ENCODE assay signal across 12 cellular contexts in the genomic region with DNA sequence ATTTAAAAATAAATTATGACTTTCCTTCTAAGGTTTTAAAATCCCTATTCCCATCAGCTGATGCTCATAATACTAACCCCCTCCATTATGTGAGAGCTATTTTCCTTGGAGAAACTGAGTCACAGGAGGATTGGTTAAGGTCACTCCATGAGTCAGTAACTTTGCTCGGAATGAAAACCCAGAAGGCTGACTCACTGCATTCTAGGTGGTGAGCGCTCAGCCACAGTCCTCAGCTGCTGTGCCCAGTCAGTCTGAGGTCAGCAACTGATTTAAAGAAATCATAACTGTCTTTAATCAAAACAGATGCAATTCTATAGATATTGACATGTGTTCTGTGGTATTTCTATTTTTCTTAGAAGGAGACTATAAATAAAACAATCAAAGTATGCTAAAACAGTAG.
DNase-seq lines count a peak whose midpoint lies in the region; ATAC-seq and TF ChIP-seq lines count a peak whose summit lies in the region.
"Had no signal": no experiment of that assay in that cellular context is flagged by ENCODE, and none has a peak within 500 bp of the region (broad histone marks: within the 10 kb centered on the region; RNA-seq: fewer than 3 reads in every experiment).

No MANE protein-coding gene starts in this region.

- H3K27ac Mint-ChIP-seq in naive thymus-derived CD4-positive, alpha-beta T cell: no peak overlapping the region

- CTCF ChIA-PET in naive thymus-derived CD4-positive, alpha-beta T cell (lab: Charles Lee): no interaction called here

- H3K9me3 ChIP-seq in naive thymus-derived CD4-positive, alpha-beta T cell (ENCODE audit: control insufficient read depth in 2 of 3, low read length in 3 of 3): peaks cover 0 to 4% (median 0%) of the 10 kb centered on the region in 3 experiments
- H3K9me3 ChIP-seq: colonic mucosa had no signal

- H3K27me3 Mint-ChIP-seq in naive thymus-derived CD4-positive, alpha-beta T cell: no peaks in the 10 kb centered on the region

- TF ChIP-seq CTCF in AG10803 (conservative IDR thresholded peaks at IDR 0.05; ENCODE audit: low read length) (no peak), brain microvascular endothelial cell (IDR thresholded peaks at IDR 0.05; ENCODE audit: low read depth, low read length, missing control alignments) (no peak)

- H3K4me1 ChIP-seq in naive thymus-derived CD4-positive, alpha-beta T cell (ENCODE audit: control insufficient read depth in 2 of 2, insufficient read depth in 2 of 2, low read length in 2 of 2): no peaks in the 10 kb centered on the region
- H3K4me1 ChIP-seq: colonic mucosa had no signal

- POLR2A ChIA-PET in naive thymus-derived CD4-positive, alpha-beta T cell (lab: Charles Lee): no interaction called here

- ATAC-seq in left ventricle myocardium superior: no peak
- ATAC-seq in naive thymus-derived CD4-positive, alpha-beta T cell: no peak

- in situ Hi-C loops in brain microvascular endothelial cell (cut with HindIII; ENCODE audit: low pct_ligation_motif_present, low sequenced_read_pairs): no loop called here

- no peaks in the 10 kb centered on the region for H3K36me3 ChIP-seq in brain microvascular endothelial cell (replicated peaks)
- H3K36me3 ChIP-seq in naive thymus-derived CD4-positive, alpha-beta T cell (ENCODE audit: control insufficient read depth in 2 of 3, insufficient read depth in 3 of 3, low read length in 3 of 3): no peaks in the 10 kb centered on the region
- H3K36me3 ChIP-seq: colonic mucosa had no signal

- intact Hi-C loops in left ventricle myocardium superior (cut with micrococcal nuclease): no loop called here
- intact Hi-C loops in naive thymus-derived CD4-positive, alpha-beta T cell (cut with micrococcal nuclease): no loop called here

- H3K36me3 Mint-ChIP-seq in naive thymus-derived CD4-positive, alpha-beta T cell: peaks cover 0 to 4% (median 0%) of the 10 kb centered on the region in 5 donors

- peaks cover 3 to 14% (median 6%) of the 10 kb centered on the region in 11 donors for H3K9me3 Mint-ChIP-seq in naive thymus-derived CD4-positive, alpha-beta T cell

- H3K4me3 ChIP-seq in AG10803 (ENCODE audit: low read length) (no peak overlapping the region), brain microvascular endothelial cell (ENCODE audit: low read depth, low read length) (no peak overlapping the region)
- H3K4me3 ChIP-seq in naive thymus-derived CD4-positive, alpha-beta T cell (ENCODE audit: low read length): no peak overlapping the region
- H3K4me3 ChIP-seq: colonic mucosa had no signal

- DNase-seq in AG10803 (ENCODE audit: low read depth): peak; percentile 91
- peak; percentile 98 for DNase-seq in LHCN-M2 (ENCODE audit: low read depth)
- peak; percentile 95 for DNase-seq in brain microvascular endothelial cell
- peak; percentile 89 for DNase-seq in kidney tubule cell (ENCODE audit: low spot score)
- DNase-seq in NCI-H1092 (lab: John Stamatoyannopoulos, UW): no peak
- DNase-seq in 8988T: no peak
- DNase-seq in left ventricle myocardium superior: no peak
- DNase-seq in naive thymus-derived CD4-positive, alpha-beta T cell: no peak
- DNase-seq: activated CD8-positive, alpha-beta memory T cell treated with anti-CD3 and anti-CD28 coated beads, Interleukin-2, amount 50 U/mL, for 48 hours; colonic mucosa; NCI-H524 treated with DMSO at 0.1 percent for 48 hours had no signal

- H3K4me3 Mint-ChIP-seq in naive thymus-derived CD4-positive, alpha-beta T cell: no peak overlapping the region
- H3K4me3 Mint-ChIP-seq: neural crest cell had no signal

- H3K27me3 ChIP-seq in brain microvascular endothelial cell (replicated peaks): no peaks in the 10 kb centered on the region
- no peaks in the 10 kb centered on the region for H3K27me3 ChIP-seq in naive thymus-derived CD4-positive, alpha-beta T cell (ENCODE audit: control insufficient read depth in 2 of 2, insufficient read depth in 2 of 2, low read length in 2 of 2)
- H3K27me3 ChIP-seq: colonic mucosa had no signal

- peak overlapping the region; percentile 63 for H3K27ac ChIP-seq in brain microvascular endothelial cell
- H3K27ac ChIP-seq in naive thymus-derived CD4-positive, alpha-beta T cell (ENCODE audit: low read depth, low read length): no peak overlapping the region
- H3K27ac ChIP-seq: colonic mucosa had no signal

- H3K4me1 Mint-ChIP-seq in naive thymus-derived CD4-positive, alpha-beta T cell: no peaks in the 10 kb centered on the region
- H3K4me1 Mint-ChIP-seq: neural crest cell had no signal

Comparison
In these comparisons a context has a peak if more than half of its experiments do, and no peak if none do; other contexts are left out.
1. DNase-seq: peak in AG10803 (single experiment), LHCN-M2 (single experiment), brain microvascular endothelial cell (single experiment) and kidney tubule cell (single experiment); none in NCI-H1092 (single experiment), 8988T (single experiment), left ventricle myocardium superior (single experiment) and naive thymus-derived CD4-positive, alpha-beta T cell (0 of 9).